Comparison of ENCODE assay signal across 10 cellular contexts in the genomic region with DNA sequence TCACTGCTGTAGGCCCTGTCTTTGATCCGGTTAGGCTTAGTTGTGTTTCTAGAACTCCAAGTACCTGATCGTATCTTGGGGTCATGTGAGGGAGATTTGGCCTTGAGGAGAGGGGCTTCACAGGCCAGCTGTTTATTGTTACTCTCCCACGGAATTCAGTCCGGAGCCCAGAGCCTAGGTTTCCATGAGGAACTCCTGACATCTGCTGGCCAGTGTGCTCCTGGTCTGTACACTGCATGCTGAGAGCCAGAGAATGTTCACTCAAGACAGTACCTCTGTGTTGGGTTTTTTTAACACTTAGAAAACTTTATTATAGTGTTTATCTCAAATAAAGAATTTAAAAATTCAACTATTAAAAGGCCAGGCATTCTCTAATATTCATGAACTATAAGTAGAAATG.
DNase-seq lines count a peak whose midpoint lies in the region; ATAC-seq and TF ChIP-seq lines count a peak whose summit lies in the region.
"Had no signal": no experiment of that assay in that cellular context is flagged by ENCODE, and none has a peak within 500 bp of the region (broad histone marks: within the 10 kb centered on the region; RNA-seq: fewer than 3 reads in every experiment).

No MANE protein-coding gene starts in this region.

- peak; percentile 26 to 67 (median 56) for TF ChIP-seq CTCF in adrenal gland (IDR thresholded peaks at IDR 0.05)
- peak; percentile 75 for TF ChIP-seq CTCF in type B pancreatic cell (conservative IDR thresholded peaks at IDR 0.05)
- no peak for TF ChIP-seq CTCF in mammary epithelial cell (conservative IDR thresholded peaks at IDR 0.05 in 1 of 2, IDR thresholded peaks at IDR 0.05 in 1 of 2; ENCODE audit: extremely low read depth in 1 of 2, insufficient read depth in 1 of 2, low read depth in 1 of 2, low read length in 2 of 2)
- TF ChIP-seq CTCF in natural killer cell (IDR thresholded peaks at IDR 0.05), result no peak

- H3K27ac Mint-ChIP-seq in type B pancreatic cell (no peak overlapping the region), natural killer cell (no peak overlapping the region)
- H3K27ac Mint-ChIP-seq in activated T-cell treated with anti-CD3 and anti-CD28 coated beads, Interleukin-2, amount 50 U/mL, for 72 hours, result no peak overlapping the region
- H3K27ac Mint-ChIP-seq: IgD-negative memory B cell had no signal

- intact Hi-C loops in adrenal gland (cut with DNase I), result loop anchor here in 1 of 2 donors (10.0 kb wide), 1 partner anchor 251 kb away; no protein-coding TSS in a partner anchor
- intact Hi-C loops in mammary epithelial cell (cut with micrococcal nuclease), result no loop called here
- intact Hi-C loops in natural killer cell (cut with micrococcal nuclease), result no loop called here

- peaks cover 3% of the 10 kb centered on the region for H3K4me1 Mint-ChIP-seq in type B pancreatic cell (ENCODE audit: unreplicated experiment)
- no peaks in the 10 kb centered on the region for H3K4me1 Mint-ChIP-seq in natural killer cell
- H3K4me1 Mint-ChIP-seq in activated T-cell treated with anti-CD3 and anti-CD28 coated beads, Interleukin-2, amount 50 U/mL, for 72 hours (ENCODE audit: low read depth), result no peaks in the 10 kb centered on the region

- CTCF ChIA-PET in mammary epithelial cell (lab: Charles Lee; ENCODE audit: low non-redundant PET), result no interaction called here

- H3K4me3 ChIP-seq in adrenal gland (no peak overlapping the region), mammary epithelial cell (replicated peaks in 1 of 3; ENCODE audit: insufficient read depth in 1 of 3, low read depth in 2 of 3, low read length in 3 of 3) (no peak overlapping the region)
- H3K4me3 ChIP-seq: skin epidermis had no signal

- H3K4me1 ChIP-seq in adrenal gland (replicated peaks in 1 of 2) (peaks cover 5 to 31% of the 10 kb centered on the region in 2 donors), mammary epithelial cell (ENCODE audit: insufficient read depth, low read length) (no peaks in the 10 kb centered on the region)

- H3K36me3 ChIP-seq in adrenal gland (replicated peaks in 1 of 2) (no peaks in the 10 kb centered on the region), mammary epithelial cell (ENCODE audit: insufficient read depth, low read length) (no peaks in the 10 kb centered on the region)

- dilution Hi-C loops in mammary epithelial cell (cut with HindIII; ENCODE audit: low sequenced_read_pairs), result no loop called here

- no peak overlapping the region for H3K9ac ChIP-seq in mammary epithelial cell (ENCODE audit: insufficient read depth, low read length)

- no peaks in the 10 kb centered on the region for H4K20me1 ChIP-seq in mammary epithelial cell (ENCODE audit: insufficient read depth, low read length)

- no peak for ATAC-seq in natural killer cell
- ATAC-seq in activated T-cell treated with anti-CD3 and anti-CD28 coated beads, Interleukin-2, amount 50 U/mL, for 72 hours (replicated peaks in 1 of 2), result no peak

- no peak for TF ChIP-seq POLR2A in adrenal gland (IDR thresholded peaks at IDR 0.05)

- no peak overlapping the region for H3K4me2 ChIP-seq in mammary epithelial cell (ENCODE audit: insufficient read depth, low read depth, low read length)

- H3K36me3 Mint-ChIP-seq in type B pancreatic cell (no peaks in the 10 kb centered on the region), natural killer cell (no peaks in the 10 kb centered on the region)
- no peaks in the 10 kb centered on the region for H3K36me3 Mint-ChIP-seq in activated T-cell treated with anti-CD3 and anti-CD28 coated beads, Interleukin-2, amount 50 U/mL, for 72 hours (ENCODE audit: insufficient read depth in 2 of 2)
- H3K36me3 Mint-ChIP-seq: IgD-negative memory B cell had no signal

- H2AFZ ChIP-seq in mammary epithelial cell (ENCODE audit: low read depth, low read length), result no peak overlapping the region

- no peaks in the 10 kb centered on the region for H3K9me3 Mint-ChIP-seq in type B pancreatic cell
- no peaks in the 10 kb centered on the region for H3K9me3 Mint-ChIP-seq in natural killer cell
- H3K9me3 Mint-ChIP-seq in activated T-cell treated with anti-CD3 and anti-CD28 coated beads, Interleukin-2, amount 50 U/mL, for 72 hours, result peaks cover 2 to 5% of the 10 kb centered on the region in 2 donors

- whole genome bisulfite sequencing in adrenal gland, 4 donors, result 10 to 22% (median 19%) methylated on average over 4 of the region's 4 CpGs
- 0% methylated on average over 4 of the region's 4 CpGs for WGBS in mammary epithelial cell (ENCODE audit: low coverage, missing lambda C conversion rate)

- no peaks in the 10 kb centered on the region for H3K79me2 ChIP-seq in mammary epithelial cell (ENCODE audit: insufficient read depth, low read length)

- H3K27me3 Mint-ChIP-seq in type B pancreatic cell, result peaks cover 3% of the 10 kb centered on the region
- H3K27me3 Mint-ChIP-seq in natural killer cell (ENCODE audit: low read depth in 2 of 2), result no peaks in the 10 kb centered on the region
- no peaks in the 10 kb centered on the region for H3K27me3 Mint-ChIP-seq in activated T-cell treated with anti-CD3 and anti-CD28 coated beads, Interleukin-2, amount 50 U/mL, for 72 hours (ENCODE audit: low read depth)
- H3K27me3 Mint-ChIP-seq: IgD-negative memory B cell had no signal

- no TSS peak for BruUV-seq in mammary epithelial cell (replicated peaks; lab: Mats Ljungman, UMichigan)

- DNase-seq in NCI-H146 (lab: John Stamatoyannopoulos, UW) (peak; percentile 0), NCI-H146 treated with DMSO at 0.1 percent for 48 hours (lab: John Stamatoyannopoulos, UW; ENCODE audit: unreplicated experiment) (no peak), adrenal gland (peak; percentile 51 to 80 (median 67)), iPS DF 19.7 (ENCODE audit: low read depth, low spot score) (peak; percentile 33), type B pancreatic cell (ENCODE audit: extremely low spot score, unreplicated experiment) (no peak), mammary epithelial cell (no peak), natural killer cell (no peak)
- DNase-seq in activated T-cell treated with anti-CD3 and anti-CD28 coated beads, Interleukin-2, amount 50 U/mL, for 72 hours, result no peak

- no peak overlapping the region for H3K4me3 Mint-ChIP-seq in type B pancreatic cell
- H3K4me3 Mint-ChIP-seq in natural killer cell, result no peak overlapping the region
- H3K4me3 Mint-ChIP-seq in activated T-cell treated with anti-CD3 and anti-CD28 coated beads, Interleukin-2, amount 50 U/mL, for 72 hours, result no peak overlapping the region
- H3K4me3 Mint-ChIP-seq: IgD-negative memory B cell had no signal

- H3K27me3 ChIP-seq in adrenal gland (no peaks in the 10 kb centered on the region), mammary epithelial cell (ENCODE audit: insufficient read depth, low read length) (no peaks in the 10 kb centered on the region)

- H3K9me3 ChIP-seq in adrenal gland (replicated peaks in 1 of 3), result no peaks in the 10 kb centered on the region
- peaks cover 15% of the 10 kb centered on the region for H3K9me3 ChIP-seq in mammary epithelial cell (replicated peaks; ENCODE audit: insufficient read depth, low read length)

- in situ Hi-C loops in mammary epithelial cell (cut with MboI; ENCODE audit: low sequenced_read_pairs in 2 of 2), result no loop called here

- H3K27ac ChIP-seq in adrenal gland (peak overlapping the region in 1 of 5 donors; percentile 55), mammary epithelial cell (ENCODE audit: insufficient read depth, low read depth, low read length) (no peak overlapping the region)
- H3K27ac ChIP-seq: skin epidermis had no signal

Comparison
In these comparisons a context has a peak if more than half of its experiments do, and no peak if none do; other contexts are left out.
1. DNase-seq: peak in NCI-H146 (single experiment), adrenal gland (7 of 7) and iPS DF 19.7 (single experiment); none in NCI-H146 treated with DMSO at 0.1 percent for 48 hours (single experiment), type B pancreatic cell (single experiment), mammary epithelial cell (single experiment), natural killer cell (single experiment) and activated T-cell treated with anti-CD3 and anti-CD28 coated beads, Interleukin-2, amount 50 U/mL, for 72 hours (0 of 2).
2. CTCF ChIP-seq: peak in adrenal gland (6 of 6) and type B pancreatic cell (single experiment); none in mammary epithelial cell (0 of 2) and natural killer cell (single experiment).